Comparison of ENCODE assay signal across 8 cellular contexts in the genomic region with DNA sequence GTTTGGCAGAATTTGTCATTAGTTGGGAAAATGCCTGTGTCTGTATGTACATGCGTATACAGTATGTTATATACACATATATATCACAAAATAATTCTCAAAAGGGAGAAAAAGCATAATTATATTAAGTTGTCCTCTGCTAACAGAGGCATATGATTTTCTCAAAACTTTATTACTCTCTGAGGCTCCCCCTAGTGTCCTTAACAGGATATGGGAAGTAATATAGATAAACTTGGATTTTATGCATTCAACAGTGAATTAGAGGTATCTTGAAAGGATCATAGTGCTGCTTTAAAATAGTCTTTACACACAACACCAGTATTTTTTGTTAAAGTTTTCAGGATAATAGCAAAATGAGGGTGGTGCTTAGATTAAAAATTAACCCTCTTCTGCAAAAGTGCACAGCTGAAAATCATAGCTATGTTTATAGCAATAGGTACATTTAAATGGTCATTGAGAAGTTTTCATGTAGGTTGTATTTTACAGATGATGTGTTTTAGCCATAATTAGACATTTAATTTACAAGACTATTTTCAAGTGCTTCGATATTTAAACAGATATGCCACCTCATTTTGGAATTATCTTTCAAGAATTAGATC.
DNase-seq lines count a peak whose midpoint lies in the region; ATAC-seq and TF ChIP-seq lines count a peak whose summit lies in the region.

No MANE protein-coding gene starts in this region.

- H3K27ac Mint-ChIP-seq in activated naive CD8-positive, alpha-beta T cell treated with anti-CD3 and anti-CD28 coated beads, Interleukin-2, amount 50 U/mL, for 24 hours = no peak overlapping the region

- H3K4me1 Mint-ChIP-seq in activated naive CD8-positive, alpha-beta T cell treated with anti-CD3 and anti-CD28 coated beads, Interleukin-2, amount 50 U/mL, for 24 hours = no peaks in the 10 kb centered on the region

- H3K27me3 Mint-ChIP-seq in activated naive CD8-positive, alpha-beta T cell treated with anti-CD3 and anti-CD28 coated beads, Interleukin-2, amount 50 U/mL, for 24 hours = no peaks in the 10 kb centered on the region

- H3K36me3 ChIP-seq in BE2C = no peaks in the 10 kb centered on the region

- peak; percentile 70 for ATAC-seq in left lobe of liver
- no peak for ATAC-seq in activated naive CD8-positive, alpha-beta T cell treated with anti-CD3 and anti-CD28 coated beads, Interleukin-2, amount 50 U/mL, for 24 hours
- no peak for ATAC-seq in GM21619 (IDR thresholded peaks at IDR 0.05; ENCODE audit: unreplicated experiment)
- no peak for ATAC-seq in GM21367 (IDR thresholded peaks at IDR 0.05; ENCODE audit: unreplicated experiment)

- no peaks in the 10 kb centered on the region for H3K9me3 Mint-ChIP-seq in activated naive CD8-positive, alpha-beta T cell treated with anti-CD3 and anti-CD28 coated beads, Interleukin-2, amount 50 U/mL, for 24 hours

- H3K4me3 Mint-ChIP-seq in activated naive CD8-positive, alpha-beta T cell treated with anti-CD3 and anti-CD28 coated beads, Interleukin-2, amount 50 U/mL, for 24 hours = no peak overlapping the region

- H3K36me3 Mint-ChIP-seq in activated naive CD8-positive, alpha-beta T cell treated with anti-CD3 and anti-CD28 coated beads, Interleukin-2, amount 50 U/mL, for 24 hours (ENCODE audit: low read depth) = no peaks in the 10 kb centered on the region

- no peak for DNase-seq in BE2C
- DNase-seq in HCEC 1CT = peak; percentile 26
- DNase-seq in left lobe of liver (ENCODE audit: low spot score) = no peak
- no peak for DNase-seq in activated CD4-positive, alpha-beta T cell treated with anti-CD3 and anti-CD28 coated beads, Interleukin-2, amount 50 U/mL, for 4 hours
- DNase-seq in activated naive CD8-positive, alpha-beta T cell treated with anti-CD3 and anti-CD28 coated beads, Interleukin-2, amount 50 U/mL, for 24 hours = no peak

- TF ChIP-seq CTCF in BE2C (IDR thresholded peaks at IDR 0.05; ENCODE audit: low read depth, low read length) (peak; percentile 68), WI38 (IDR thresholded peaks at IDR 0.05; ENCODE audit: low read depth, low read length) (peak; percentile 41; the same call in 1 of the 2 replicates)

- 0 out of 2 replicates have a peak, but pooled peaks cover 3% of the 10 kb centered on the region for H3K4me1 ChIP-seq in BE2C

- no peaks in the 10 kb centered on the region for H3K9me3 ChIP-seq in BE2C

- H3K27me3 ChIP-seq in BE2C = no peaks in the 10 kb centered on the region

- no peak overlapping the region for H3K4me3 ChIP-seq in BE2C (ENCODE audit: low read depth, low read length)
- H3K4me3 ChIP-seq in WI38 (ENCODE audit: low read depth, low read length) = no peak overlapping the region
